ENCODE assay signal across 9 cellular contexts in the genomic region with DNA sequence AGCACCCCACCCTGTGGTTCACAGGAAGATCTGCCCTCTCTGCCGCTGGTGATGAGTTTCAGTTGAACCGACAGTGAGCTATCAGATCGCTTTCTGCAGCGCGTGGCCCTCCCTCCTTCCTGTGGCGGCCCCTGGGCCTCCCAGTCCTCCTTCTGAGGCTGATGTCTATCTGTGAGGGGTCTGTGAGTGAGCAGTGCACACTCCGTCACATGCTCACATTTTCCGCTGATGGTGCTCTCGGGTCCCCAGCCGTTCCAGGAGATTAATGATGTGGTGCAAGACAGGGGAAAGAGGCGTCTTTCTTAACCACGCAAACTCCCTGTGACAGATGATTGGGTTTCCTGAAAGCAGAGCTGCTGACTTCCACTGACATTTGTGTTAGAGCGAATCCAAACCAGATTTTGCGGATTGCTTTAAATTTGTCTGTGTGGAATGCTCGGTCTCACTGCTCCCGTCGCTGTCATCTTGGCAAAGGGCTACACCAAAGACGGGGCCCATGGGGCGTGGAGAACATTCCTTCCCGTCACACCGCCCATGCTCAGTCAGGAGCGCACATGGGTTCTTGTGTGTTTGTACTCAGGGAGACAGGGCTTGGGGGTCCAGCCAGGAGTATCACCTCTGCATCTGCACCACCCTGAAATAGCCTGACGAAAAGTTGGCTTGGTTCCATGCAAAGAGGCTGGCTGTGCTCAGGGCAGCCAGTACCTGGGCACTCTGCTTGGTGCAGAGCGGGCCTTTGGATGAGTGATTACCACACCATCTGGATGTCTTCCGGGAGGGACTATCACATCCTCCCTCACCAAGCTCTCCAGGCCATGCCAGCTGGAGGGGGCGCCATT.
A peak's percentile ranks its signal among the peaks of the same experiment; 100 is the strongest.
DNase-seq lines count a peak whose midpoint lies in the region; ATAC-seq and TF ChIP-seq lines count a peak whose summit lies in the region.
"Had no signal": no experiment of that assay in that cellular context is flagged by ENCODE, and none has a peak within 500 bp of the region (broad histone marks: within the 10 kb centered on the region; RNA-seq: fewer than 3 reads in every experiment).

No MANE protein-coding gene starts in this region.

- CTCF ChIA-PET in activated CD8-positive, alpha-beta T cell treated with anti-CD3 and anti-CD28 coated beads for 36 hours (lab: Charles Lee): interaction anchor here (1.3 kb wide), 1 partner anchor 21 kb away, joined by 3 read pairs; no protein-coding TSS in a partner anchor

- peak; percentile 58 for ATAC-seq in HG03175 (IDR thresholded peaks at IDR 0.05; ENCODE audit: unreplicated experiment)
- ATAC-seq in activated CD8-positive, alpha-beta T cell treated with anti-CD3 and anti-CD28 coated beads for 36 hours: peak; percentile 97
- ATAC-seq in GM19324 (IDR thresholded peaks at IDR 0.05; ENCODE audit: low FRiP score, unreplicated experiment): no peak
- ATAC-seq: CD8-positive, alpha-beta T cell had no signal

- peaks cover 20% of the 10 kb centered on the region for H3K27me3 Mint-ChIP-seq in activated CD8-positive, alpha-beta T cell treated with anti-CD3 and anti-CD28 coated beads for 36 hours

- H3K4me3 ChIP-seq in left ventricle myocardium inferior: peak overlapping the region; percentile 46

- peak overlapping the region; percentile 55 for H3K27ac ChIP-seq in left ventricle myocardium inferior (replicated peaks)

- H3K9me3 ChIP-seq in left ventricle myocardium inferior (replicated peaks): peaks cover 22% of the 10 kb centered on the region

- H3K9me3 Mint-ChIP-seq in activated CD8-positive, alpha-beta T cell treated with anti-CD3 and anti-CD28 coated beads for 36 hours: peaks cover 24% of the 10 kb centered on the region

- DNase-seq in activated CD8-positive, alpha-beta memory T cell treated with anti-CD3 and anti-CD28 coated beads for 24 hours: peak; percentile 61
- DNase-seq in activated CD8-positive, alpha-beta memory T cell treated with anti-CD3 and anti-CD28 coated beads, Interleukin-2, amount 50 U/mL, for 4 hours: no peak
- peak; percentile 80 for DNase-seq in activated CD8-positive, alpha-beta T cell treated with anti-CD3 and anti-CD28 coated beads for 36 hours
- DNase-seq in left ventricle myocardium inferior (no peak), dermis blood vessel endothelial cell (no peak)
- peak; percentile 64 for DNase-seq in stimulated activated CD4-positive, alpha-beta T cell treated with anti-CD3 and anti-CD28 coated beads, Interleukin-1b, Interleukin-23, amount 100 ng/mL, for 48 hours

- TF ChIP-seq CTCF in activated CD8-positive, alpha-beta T cell treated with anti-CD3 and anti-CD28 coated beads for 36 hours (IDR thresholded peaks at IDR 0.05): no peak
- TF ChIP-seq CTCF in left ventricle myocardium inferior (IDR thresholded peaks at IDR 0.05; ENCODE audit: borderline replicate concordance): no peak

- intact Hi-C loops in activated CD8-positive, alpha-beta T cell treated with anti-CD3 and anti-CD28 coated beads for 36 hours (cut with micrococcal nuclease): no loop called here
- intact Hi-C loops in left ventricle myocardium inferior (cut with micrococcal nuclease): no loop called here

- H3K36me3 ChIP-seq in left ventricle myocardium inferior: no peaks in the 10 kb centered on the region

- peak overlapping the region; percentile 55 for H3K27ac Mint-ChIP-seq in activated CD8-positive, alpha-beta T cell treated with anti-CD3 and anti-CD28 coated beads for 36 hours
- H3K27ac Mint-ChIP-seq: CD8-positive, alpha-beta T cell had no signal

- H3K36me3 Mint-ChIP-seq in activated CD8-positive, alpha-beta T cell treated with anti-CD3 and anti-CD28 coated beads for 36 hours (ENCODE audit: low read depth): peaks cover 13% of the 10 kb centered on the region
- H3K36me3 Mint-ChIP-seq: CD8-positive, alpha-beta T cell had no signal

- POLR2A ChIA-PET in activated CD8-positive, alpha-beta T cell treated with anti-CD3 and anti-CD28 coated beads for 36 hours (lab: Charles Lee): no interaction called here

- peaks cover 25% of the 10 kb centered on the region for H3K4me1 ChIP-seq in left ventricle myocardium inferior

- peaks cover 9% of the 10 kb centered on the region for H3K27me3 ChIP-seq in left ventricle myocardium inferior (ENCODE audit: low read depth)

- peak overlapping the region; percentile 10 for H3K4me3 Mint-ChIP-seq in activated CD8-positive, alpha-beta T cell treated with anti-CD3 and anti-CD28 coated beads for 36 hours
- H3K4me3 Mint-ChIP-seq: CD8-positive, alpha-beta T cell had no signal

- H3K4me1 Mint-ChIP-seq in activated CD8-positive, alpha-beta T cell treated with anti-CD3 and anti-CD28 coated beads for 36 hours (ENCODE audit: low read depth): peaks cover 14% of the 10 kb centered on the region

Comparison
In these comparisons a context has a peak if more than half of its experiments do, and no peak if none do; other contexts are left out.
1. DNase-seq: peak in activated CD8-positive, alpha-beta memory T cell treated with anti-CD3 and anti-CD28 coated beads for 24 hours (single experiment), activated CD8-positive, alpha-beta T cell treated with anti-CD3 and anti-CD28 coated beads for 36 hours (single experiment) and stimulated activated CD4-positive, alpha-beta T cell treated with anti-CD3 and anti-CD28 coated beads, Interleukin-1b, Interleukin-23, amount 100 ng/mL, for 48 hours (single experiment); none in activated CD8-positive, alpha-beta memory T cell treated with anti-CD3 and anti-CD28 coated beads, Interleukin-2, amount 50 U/mL, for 4 hours (single experiment), left ventricle myocardium inferior (single experiment) and dermis blood vessel endothelial cell (single experiment).